16 cellular contexts compared by ENCODE assay signal in the genomic region with DNA sequence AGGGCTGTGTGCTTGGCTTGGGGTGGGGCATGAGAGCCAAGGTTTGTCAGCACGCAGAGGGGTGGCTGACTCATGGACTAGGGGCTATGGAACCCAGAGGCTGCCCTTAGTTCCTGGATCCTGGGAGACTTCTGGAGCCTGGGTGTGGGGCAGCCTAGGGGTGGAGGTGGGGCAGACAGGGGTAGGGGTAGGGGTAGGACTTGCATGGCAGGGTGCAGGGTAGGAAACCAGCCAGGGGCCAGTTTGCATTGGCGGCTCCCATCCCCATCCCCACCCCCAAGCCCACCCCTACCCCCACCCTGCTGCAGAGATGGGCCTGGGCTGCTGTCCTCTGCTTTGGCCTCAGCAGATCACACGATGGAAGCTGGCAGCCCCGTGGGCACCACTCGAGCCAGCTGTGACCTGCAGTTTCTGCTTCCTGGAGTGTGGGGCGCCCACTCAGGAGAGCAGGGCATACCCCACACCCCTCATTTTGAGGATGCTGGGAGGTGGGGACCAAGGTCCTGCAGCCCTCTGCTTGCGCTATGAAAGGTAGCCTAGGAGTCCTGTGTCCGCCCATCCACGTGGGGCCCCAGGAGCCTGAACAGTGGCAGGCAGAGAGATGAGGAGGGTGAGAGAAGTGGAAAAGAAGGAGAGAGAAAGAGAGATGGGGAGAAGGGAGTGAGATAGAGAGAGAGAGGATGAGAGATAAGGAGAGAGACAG. TPM values are rescaled to one million over a fixed set of nuclear protein-coding genes. Genes with fewer than 3 reads are reported as not detected.
DNase-seq lines count a peak whose midpoint lies in the region; ATAC-seq and TF ChIP-seq lines count a peak whose summit lies in the region.
"Not testable (repeated sequence)": the region's sequence is repeated elsewhere in the genome, so short reads cannot be mapped to it uniquely, and the experiment has no call there.
"Had no signal": no experiment of that assay in that cellular context is flagged by ENCODE, and none has a peak within 500 bp of the region (broad histone marks: within the 10 kb centered on the region; RNA-seq: fewer than 3 reads in every experiment).

No MANE protein-coding gene starts in this region.

- not testable (repeated sequence) for H3K27ac ChIP-seq in right cardiac atrium (ENCODE audit: low read length); naive thymus-derived CD4-positive, alpha-beta T cell (ENCODE audit: low read depth, low read length); spleen; upper lobe of left lung; aorta (ENCODE audit: low read depth in 1 of 2, low read length in 2 of 2)

- intact Hi-C loops in right cardiac atrium (cut with DNase I); naive thymus-derived CD4-positive, alpha-beta T cell (cut with micrococcal nuclease); spleen (cut with DNase I; ENCODE audit: low total_unique reads); aorta (cut with DNase I): not testable (repeated sequence)

- H3K27me3 ChIP-seq in right cardiac atrium (ENCODE audit: control insufficient read depth, insufficient read depth); naive thymus-derived CD4-positive, alpha-beta T cell (ENCODE audit: control insufficient read depth in 2 of 2, insufficient read depth in 2 of 2, low read length in 2 of 2); spleen (replicated peaks in 1 of 7); upper lobe of left lung; aorta (ENCODE audit: control insufficient read depth in 1 of 2, insufficient read depth in 2 of 2, low read length in 1 of 2): not testable (repeated sequence)

- not testable (repeated sequence) for TF ChIP-seq POLR2A in spleen (IDR thresholded peaks at IDR 0.05); upper lobe of left lung (IDR thresholded peaks at IDR 0.05)

- H3K27ac Mint-ChIP-seq in naive thymus-derived CD4-positive, alpha-beta T cell; stimulated activated memory B cell treated with anti-CD40 and anti-IgM and Interleukin-4, amounts not matched to agents 10 μg/mL and 1 μg/mL and 100 μg/mL, for 72 hours: not testable (repeated sequence)

- not testable (repeated sequence) for H3K9me3 Mint-ChIP-seq in naive thymus-derived CD4-positive, alpha-beta T cell; stimulated activated memory B cell treated with anti-CD40 and anti-IgM and Interleukin-4, amounts not matched to agents 10 μg/mL and 1 μg/mL and 100 μg/mL, for 72 hours

- H3K4me3 Mint-ChIP-seq in naive thymus-derived CD4-positive, alpha-beta T cell; stimulated activated memory B cell treated with anti-CD40 and anti-IgM and Interleukin-4, amounts not matched to agents 10 μg/mL and 1 μg/mL and 100 μg/mL, for 72 hours: not testable (repeated sequence)

- H3K36me3 Mint-ChIP-seq in naive thymus-derived CD4-positive, alpha-beta T cell; stimulated activated memory B cell treated with anti-CD40 and anti-IgM and Interleukin-4, amounts not matched to agents 10 μg/mL and 1 μg/mL and 100 μg/mL, for 72 hours: not testable (repeated sequence)

- POLR2A ChIA-PET in naive thymus-derived CD4-positive, alpha-beta T cell (lab: Charles Lee): not testable (repeated sequence)

- WGBS in right cardiac atrium: 92% methylated on average over 4 of the region's 9 CpGs
- WGBS in spleen, 5 donors: 83 to 91% methylated on average over 4 of the region's 9 CpGs; no CpG with 5 or more reads in 3 of the 5 donors
- 89% methylated on average over 1 of the region's 9 CpGs; no CpG with 5 or more reads in 1 of the 2 donors for WGBS in upper lobe of left lung, 2 donors
- WGBS in aorta, 2 donors: 74 to 93% methylated on average over 2 to 5 of the region's 9 CpGs

- not testable (repeated sequence) for TF ChIP-seq CTCF in omental fat pad (IDR thresholded peaks at IDR 0.05); spleen (IDR thresholded peaks at IDR 0.05 in 8 of 11, conservative IDR thresholded peaks at IDR 0.05 in 3 of 11); upper lobe of left lung (IDR thresholded peaks at IDR 0.05)

- TF ChIP-seq EP300 in upper lobe of left lung (IDR thresholded peaks at IDR 0.05): not testable (repeated sequence)

- not testable (repeated sequence) for H3K36me3 ChIP-seq in naive thymus-derived CD4-positive, alpha-beta T cell (ENCODE audit: control insufficient read depth in 2 of 3, insufficient read depth in 3 of 3, low read length in 3 of 3); spleen; upper lobe of left lung; aorta (ENCODE audit: control insufficient read depth in 1 of 2, insufficient read depth in 2 of 2, low read length in 1 of 2)

- H3K4me1 ChIP-seq in right cardiac atrium (ENCODE audit: control insufficient read depth, insufficient read depth, low read length); naive thymus-derived CD4-positive, alpha-beta T cell (ENCODE audit: control insufficient read depth in 2 of 2, insufficient read depth in 2 of 2, low read length in 2 of 2); spleen; upper lobe of left lung; aorta (ENCODE audit: control insufficient read depth in 1 of 2, insufficient read depth in 2 of 2, low read length in 2 of 2): not testable (repeated sequence)

- DNase-seq in right cardiac atrium (peak in 1 of 3 donors; percentile 1), spleen (peak; percentile 6)
- not testable (repeated sequence) for DNase-seq in naive thymus-derived CD4-positive, alpha-beta T cell; omental fat pad (ENCODE audit: low spot score); upper lobe of left lung; aorta

- not testable (repeated sequence) for H3K27me3 Mint-ChIP-seq in naive thymus-derived CD4-positive, alpha-beta T cell; stimulated activated memory B cell treated with anti-CD40 and anti-IgM and Interleukin-4, amounts not matched to agents 10 μg/mL and 1 μg/mL and 100 μg/mL, for 72 hours

- peak; percentile 40 to 44 for ATAC-seq in right cardiac atrium
- ATAC-seq in naive thymus-derived CD4-positive, alpha-beta T cell: peak; percentile 26
- ATAC-seq in omental fat pad (ENCODE audit: low FRiP score): peak; percentile 41
- peak; percentile 70 for ATAC-seq in stimulated activated memory B cell treated with anti-CD40 and anti-IgM and Interleukin-4, amounts not matched to agents 10 μg/mL and 1 μg/mL and 100 μg/mL, for 72 hours
- ATAC-seq in upper lobe of left lung (ENCODE audit: low FRiP score in 2 of 2): peak; percentile 26 to 83
- peak; percentile 57 for ATAC-seq in aorta (ENCODE audit: low FRiP score)

- H3K4me1 Mint-ChIP-seq in naive thymus-derived CD4-positive, alpha-beta T cell; stimulated activated memory B cell treated with anti-CD40 and anti-IgM and Interleukin-4, amounts not matched to agents 10 μg/mL and 1 μg/mL and 100 μg/mL, for 72 hours: not testable (repeated sequence)

- H3K9me3 ChIP-seq in right cardiac atrium (ENCODE audit: control insufficient read depth, low read length); naive thymus-derived CD4-positive, alpha-beta T cell (ENCODE audit: control insufficient read depth in 2 of 3, low read length in 3 of 3); spleen; upper lobe of left lung; aorta (ENCODE audit: control insufficient read depth, low read length): not testable (repeated sequence)

- CTCF ChIA-PET in naive thymus-derived CD4-positive, alpha-beta T cell (lab: Charles Lee): not testable (repeated sequence)

- not testable (repeated sequence) for H3K4me3 ChIP-seq in right cardiac atrium (ENCODE audit: low read length); naive thymus-derived CD4-positive, alpha-beta T cell (ENCODE audit: low read length); spleen; upper lobe of left lung; aorta (ENCODE audit: low read length in 2 of 2)

RNA-seq across cellular contexts. Expression of gene TBC1D3H, which starts 2.9 kb away (rescaled TPM):
- not detected for total RNA-seq in right cardiac atrium
- not detected for polyA plus RNA-seq in right cardiac atrium
- not detected for total RNA-seq in naive thymus-derived CD4-positive, alpha-beta T cell
- polyA plus RNA-seq in naive thymus-derived CD4-positive, alpha-beta T cell: not detected
- total RNA-seq in omental fat pad: not detected
- total RNA-seq in spleen: under 1 TPM in 1 of 7 donors, not detected in 6; 0.64 TPM
- polyA plus RNA-seq in spleen: 1 to 10 TPM in 2 of 3 donors, not detected in 1; 2.8 to 4.5 TPM
- not detected for total RNA-seq in upper lobe of left lung
- total RNA-seq in aorta: not detected
- polyA plus RNA-seq in aorta: 1 to 10 TPM in 1 of 2 donors, not detected in 1; 4.0 TPM
- total RNA-seq: A673; CD4-positive, alpha-beta memory T cell; CD4-positive, CD25-positive, alpha-beta regulatory T cell; CD8-positive, alpha-beta memory T cell; Daoy; G401; GM12878 had no signal
- polyA plus RNA-seq: AG04450; CD14-positive monocyte; CD4-positive, alpha-beta memory T cell; CD4-positive, CD25-positive, alpha-beta regulatory T cell; CD8-positive, alpha-beta memory T cell; GM12878 had no signal
